ENCODE assay signal across 8 cellular contexts in the genomic region with DNA sequence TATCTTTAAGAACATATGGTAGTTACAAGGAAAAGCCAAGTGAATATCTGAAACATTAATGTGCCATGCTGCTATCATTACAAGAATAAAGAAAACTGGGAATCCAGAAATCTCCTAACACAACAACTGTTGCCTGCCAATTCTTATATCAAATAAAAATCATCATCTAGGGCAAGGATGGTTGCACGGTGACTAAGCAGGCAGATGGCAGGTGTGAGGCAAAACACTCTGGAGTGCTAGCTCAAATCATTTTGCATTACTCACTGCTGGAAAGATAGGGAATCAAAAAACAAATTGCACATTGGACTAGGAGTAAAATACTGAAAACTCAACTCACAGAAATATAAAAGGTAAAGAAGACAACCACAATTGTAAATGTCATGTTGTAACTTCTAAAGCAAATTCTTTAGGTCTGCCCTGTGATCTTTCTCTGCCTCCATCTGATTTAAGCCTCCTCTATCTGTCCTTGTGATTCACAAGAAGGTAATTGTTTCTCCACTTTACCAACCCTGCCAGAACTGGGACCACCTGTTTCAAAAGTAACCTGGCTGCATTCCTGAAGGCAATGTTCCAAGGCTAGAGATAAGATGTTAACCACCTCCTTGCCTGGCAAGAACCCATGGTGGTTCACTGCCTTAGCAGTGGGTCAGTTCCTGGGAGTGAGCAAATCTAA. TPM values are rescaled to one million over a fixed set of nuclear protein-coding genes. Genes with fewer than 3 reads are reported as not detected.
DNase-seq lines count a peak whose midpoint lies in the region; ATAC-seq and TF ChIP-seq lines count a peak whose summit lies in the region.

No MANE protein-coding gene starts in this region.

- no peaks in the 10 kb centered on the region for H3K27me3 Mint-ChIP-seq in effector memory CD8-positive, alpha-beta T cell

- H3K9me3 ChIP-seq in upper lobe of right lung, result no peaks in the 10 kb centered on the region

- intact Hi-C loops in Right ventricle myocardium superior (cut with DNase I) (loop anchor here (5.0 kb wide), 2 partner anchors 102 to 147 kb away; no protein-coding TSS in a partner anchor), cardiac septum (cut with DNase I) (loop anchor here (5.0 kb wide), 2 partner anchors 142 to 242 kb away; no protein-coding TSS in a partner anchor), upper lobe of right lung (cut with DNase I) (no loop called here)

- ATAC-seq in Right ventricle myocardium superior (ENCODE audit: poor library complexity), result peak; percentile 57
- peak; percentile 72 for ATAC-seq in upper lobe of right lung
- ATAC-seq in effector memory CD8-positive, alpha-beta T cell (replicated peaks), result no peak

- H3K4me1 Mint-ChIP-seq in effector memory CD8-positive, alpha-beta T cell (ENCODE audit: low read depth in 2 of 2), result no peaks in the 10 kb centered on the region

- peaks cover 8% of the 10 kb centered on the region for H3K4me1 ChIP-seq in upper lobe of right lung

- no peak overlapping the region for H3K27ac ChIP-seq in upper lobe of right lung

- DNase-seq in Right ventricle myocardium superior (no peak), cardiac septum (ENCODE audit: low spot score) (no peak), RKO (ENCODE audit: low spot score) (peak; percentile 10), inferior parietal cortex (ENCODE audit: extremely low spot score) (peak; percentile 48), upper lobe of right lung (no peak)
- DNase-seq in stimulated activated CD4-positive, alpha-beta T cell treated with anti-CD3 and anti-CD28 coated beads, Interleukin-12 subunit alpha, Interleukin-12 subunit beta, amount 100 ng/mL, for 4 hours, result no peak
- DNase-seq in effector memory CD8-positive, alpha-beta T cell, result no peak
- DNase-seq in activated CD4-positive, alpha-beta T cell treated with anti-CD3 and anti-CD28 coated beads for 1 hour, result no peak

- no peaks in the 10 kb centered on the region for H3K36me3 Mint-ChIP-seq in effector memory CD8-positive, alpha-beta T cell (ENCODE audit: insufficient read depth)

- no peak overlapping the region for H3K4me3 Mint-ChIP-seq in effector memory CD8-positive, alpha-beta T cell

- H3K27ac Mint-ChIP-seq in effector memory CD8-positive, alpha-beta T cell, result no peak overlapping the region

- H3K36me3 ChIP-seq in upper lobe of right lung, result no peaks in the 10 kb centered on the region

- no peak for TF ChIP-seq CTCF in upper lobe of right lung (IDR thresholded peaks at IDR 0.05)

- peak overlapping the region; percentile 33 for H3K4me3 ChIP-seq in upper lobe of right lung

- H3K27me3 ChIP-seq in upper lobe of right lung, result no peaks in the 10 kb centered on the region

- H3K9me3 Mint-ChIP-seq in effector memory CD8-positive, alpha-beta T cell, result no peaks in the 10 kb centered on the region

RNA-seq across cellular contexts. Expression of gene LCA5, which starts 33.0 kb away (rescaled TPM):
- total RNA-seq in Right ventricle myocardium superior (1.9 TPM), cardiac septum (2.6 TPM), upper lobe of right lung (5.4 TPM)

Comparison
In these comparisons a context has a peak if more than half of its experiments do, and no peak if none do; other contexts are left out.
1. DNase-seq: peak in RKO (single experiment) and inferior parietal cortex (single experiment); none in Right ventricle myocardium superior (single experiment), cardiac septum (single experiment), upper lobe of right lung (single experiment), stimulated activated CD4-positive, alpha-beta T cell treated with anti-CD3 and anti-CD28 coated beads, Interleukin-12 subunit alpha, Interleukin-12 subunit beta, amount 100 ng/mL, for 4 hours (single experiment), effector memory CD8-positive, alpha-beta T cell (0 of 3) and activated CD4-positive, alpha-beta T cell treated with anti-CD3 and anti-CD28 coated beads for 1 hour (single experiment).